16 cellular contexts compared by ENCODE assay signal in genomic region chr6:142891454-142891853, GRCh38.
"Had no signal": no experiment of that assay in that cellular context is flagged by ENCODE, and none has a peak within 500 bp of the region (broad histone marks: within the 10 kb centered on the region; RNA-seq: fewer than 3 reads in every experiment).

No MANE protein-coding gene starts in this region.

- H3K9me3 ChIP-seq: SJCRH30, tibial nerve had no signal

- H3K4me3 Mint-ChIP-seq: brain; dendritic cell treated with granulocyte-macrophage colony-stimulating factor and Interleukin-4, amounts not matched to agents 40 ng/mL and 50 ng/mL, for 4 days had no signal

- ATAC-seq: esophagus mucosa had no signal

- H3K9me3 Mint-ChIP-seq: brain; dendritic cell treated with granulocyte-macrophage colony-stimulating factor and Interleukin-4, amounts not matched to agents 40 ng/mL and 50 ng/mL, for 4 days had no signal

- H3K36me3 ChIP-seq: SJCRH30, tibial nerve, WERI-Rb-1 had no signal

- H3K4me1 ChIP-seq: SJCRH30 had no signal

- H3K4me3 ChIP-seq: SJCRH30, tibial nerve had no signal

- DNase-seq: activated CD4-positive, alpha-beta T cell treated with anti-CD3 and anti-CD28 coated beads for 4 hours; activated naive CD4-positive, alpha-beta T cell treated with Interleukin-2 at 50 U/mL for 16 hours; amygdala; cerebellar nuclear complex; glutamatergic neuron; retina; SJCRH30; small intestine; SW 1271; T-helper 9 cell; WERI-Rb-1 had no signal

- H3K27ac Mint-ChIP-seq: dendritic cell treated with granulocyte-macrophage colony-stimulating factor and Interleukin-4, amounts not matched to agents 40 ng/mL and 50 ng/mL, for 4 days had no signal

- H3K27ac ChIP-seq: parathyroid adenoma, SJCRH30, tibial nerve, WERI-Rb-1 had no signal

- H3K36me3 Mint-ChIP-seq: brain had no signal

- H3K27me3 ChIP-seq: SJCRH30, tibial nerve had no signal

- H3K27me3 Mint-ChIP-seq: brain; dendritic cell treated with granulocyte-macrophage colony-stimulating factor and Interleukin-4, amounts not matched to agents 40 ng/mL and 50 ng/mL, for 4 days had no signal
